19 cellular contexts compared by ENCODE assay signal in genomic region chr3:31358473-31359075, GRCh38.
DNase-seq lines count a peak whose midpoint lies in the region; ATAC-seq, FAIRE-seq and TF ChIP-seq lines count a peak whose summit lies in the region.
"Had no signal": no experiment of that assay in that cellular context is flagged by ENCODE, and none has a peak within 500 bp of the region (broad histone marks: within the 10 kb centered on the region; RNA-seq: fewer than 3 reads in every experiment).

No MANE protein-coding gene starts in this region.

- no peak overlapping the region for H2AK5ac ChIP-seq in mesendoderm (ENCODE audit: low read length)

- FAIRE-seq in K562 (lab: Jason Lieb, UNC) = peak; percentile 32
- FAIRE-seq: GM19239 had no signal

- no peaks in the 10 kb centered on the region for H3K36me3 ChIP-seq in K562 (ENCODE audit: control insufficient read depth, insufficient read depth, low read length)
- H3K36me3 ChIP-seq in mesendoderm (ENCODE audit: control insufficient read depth, insufficient read depth, low read length) = no peaks in the 10 kb centered on the region
- H3K36me3 ChIP-seq: SJSA1 had no signal

- POLR2A ChIA-PET in K562 (lab: Yijun Ruan, JAX) = no interaction called here

- TF ChIP-seq CTCF in K562 (IDR thresholded peaks at IDR 0.05 in 2 of 3, conservative IDR thresholded peaks at IDR 0.05 in 1 of 3; ENCODE audit: insufficient read depth in 2 of 3, low read depth in 1 of 3, low read length in 3 of 3) = no peak

- H3K4me1 ChIP-seq in K562 (replicated peaks in 1 of 2; ENCODE audit: control insufficient read depth in 2 of 2, insufficient read depth in 2 of 2, low read length in 2 of 2) = peaks cover 0 to 15% of the 10 kb centered on the region in 2 experiments; a peak in 3 of 5 replicates
- H3K4me1 ChIP-seq in mesendoderm (ENCODE audit: control insufficient read depth, low read depth, low read length) = no peaks in the 10 kb centered on the region

- CTCF ChIA-PET in K562 (lab: Yijun Ruan, JAX; ENCODE audit: low intra/inter-chr PET ratio) = no interaction called here

- no TSS peak for BruUV-seq in K562 (replicated peaks; lab: Mats Ljungman, UMichigan)

- H3K27ac ChIP-seq in K562 (ENCODE audit: extremely low read depth, low read depth, low read length) (no peak overlapping the region), mesendoderm (ENCODE audit: low read depth, low read length) (no peak overlapping the region)
- H3K27ac ChIP-seq: C4-2B, SJSA1 had no signal

- H3K9me1 ChIP-seq in K562 (ENCODE audit: control insufficient read depth, insufficient read depth, low read length) = no peaks in the 10 kb centered on the region

- no peak overlapping the region for H2BK120ac ChIP-seq in mesendoderm (ENCODE audit: low read depth, low read length)

- no peak overlapping the region for H3K4ac ChIP-seq in mesendoderm (ENCODE audit: low read depth, low read length)

- H2BK15ac ChIP-seq in mesendoderm (replicated peaks; ENCODE audit: low read depth) = no peak overlapping the region

- TF ChIP-seq RAD21 in K562 (CRISPR knock-in tag; conservative IDR thresholded peaks at IDR 0.05 in 1 of 2, IDR thresholded peaks at IDR 0.05 in 1 of 2) = no peak

- no peak for TF ChIP-seq POLR2A in K562 (conservative IDR thresholded peaks at IDR 0.05)

- H3K4me2 ChIP-seq in K562 (ENCODE audit: insufficient read depth, low read length) (no peak overlapping the region), mesendoderm (ENCODE audit: low read length) (no peak overlapping the region)
- H3K4me2 ChIP-seq: GM23338 had no signal

- no peak overlapping the region for H2BK5ac ChIP-seq in mesendoderm (ENCODE audit: low read length)

- no peak overlapping the region for H3K23ac ChIP-seq in mesendoderm (ENCODE audit: low read length)

- H3K27me3 ChIP-seq in K562 (ENCODE audit: control insufficient read depth in 2 of 2, insufficient read depth in 2 of 2, low read length in 2 of 2) = no peaks in the 10 kb centered on the region
- no peaks in the 10 kb centered on the region for H3K27me3 ChIP-seq in mesendoderm (ENCODE audit: insufficient read depth, low read length, poor library complexity)
- H3K27me3 ChIP-seq: SJSA1 had no signal

- H3K9ac ChIP-seq in K562 (ENCODE audit: insufficient read depth in 1 of 2, low read depth in 2 of 2, low read length in 2 of 2) (no peak overlapping the region), mesendoderm (ENCODE audit: low read length) (no peak overlapping the region)

- no peak overlapping the region for H3K18ac ChIP-seq in mesendoderm (ENCODE audit: low read length)

- H3K9me3 ChIP-seq in K562 (replicated peaks; ENCODE audit: control insufficient read depth, insufficient read depth, low read depth, low read length) = no peaks in the 10 kb centered on the region
- H3K9me3 ChIP-seq: SJSA1 had no signal

- 5% methylated on average over 1 of the region's 1 CpG for WGBS in K562 (ENCODE audit: insufficient coverage, low coverage, missing lambda C conversion rate)
- WGBS in mesendoderm (ENCODE audit: extremely low coverage, insufficient coverage, low lambda C conversion rate) = no CpG with 5 or more reads among the region's 1 CpG

- H2AFZ ChIP-seq in K562 (ENCODE audit: low read depth, low read length) = no peak overlapping the region
- H2AFZ ChIP-seq: GM23338 had no signal

- no peak for TF ChIP-seq EP300 in K562 (IDR thresholded peaks at IDR 0.05; ENCODE audit: low read length)

- H4K5ac ChIP-seq in mesendoderm (ENCODE audit: low read length) = no peak overlapping the region

- H3K79me1 ChIP-seq in mesendoderm (ENCODE audit: low read length) = no peaks in the 10 kb centered on the region

- no peak overlapping the region for H3K56ac ChIP-seq in mesendoderm (ENCODE audit: low read length)

- intact Hi-C loops in K562 (cut with micrococcal nuclease) = loop anchor here (10.0 kb wide), 1 partner anchor 336 kb away; no protein-coding TSS in a partner anchor

- H3K4me3 ChIP-seq in K562 (no peak overlapping the region), mesendoderm (ENCODE audit: low read length) (no peak overlapping the region)
- H3K4me3 ChIP-seq: GM23338, SJSA1 had no signal

- peak; percentile 40 for DNase-seq in NCI-H226
- DNase-seq in K562 (ENCODE audit: extremely low read depth in 1 of 4, low spot score in 3 of 4) = no peak
- DNase-seq in mesendoderm = peak; percentile 50
- DNase-seq in inferior parietal cortex (ENCODE audit: extremely low spot score) = no peak
- DNase-seq: AML-193, DMS79 treated with DMSO at 0.1 percent for 48 hours, NCI-H1417 treated with DMSO at 0.1 percent for 48 hours, NCI-H187 treated with DMSO at 0.1 percent for 48 hours, NCI-H446, NCI-H526 treated with DMSO at 0.1 percent for 48 hours had no signal

- no peaks in the 10 kb centered on the region for H3K79me2 ChIP-seq in K562 (ENCODE audit: control insufficient read depth, insufficient read depth, low read length)
- no peaks in the 10 kb centered on the region for H3K79me2 ChIP-seq in mesendoderm (ENCODE audit: control insufficient read depth, insufficient read depth, low read length)

- H4K20me1 ChIP-seq in K562 (replicated peaks; ENCODE audit: control insufficient read depth, insufficient read depth, low read length) = no peaks in the 10 kb centered on the region

- in situ Hi-C loops in K562 (cut with MboI) = no loop called here

- H4K8ac ChIP-seq in mesendoderm (ENCODE audit: low read depth, low read length) = no peak overlapping the region

- ATAC-seq in GM21381 (IDR thresholded peaks at IDR 0.05; ENCODE audit: unreplicated experiment) = peak; percentile 63
- no peak for ATAC-seq in K562
- no peak for ATAC-seq in HG03521 (IDR thresholded peaks at IDR 0.05; ENCODE audit: unreplicated experiment)
- ATAC-seq in HG02759 (IDR thresholded peaks at IDR 0.05; ENCODE audit: unreplicated experiment) = no peak
- ATAC-seq: GM23338, HCT116, Panc1 had no signal

TF ChIP-seq in K562, 482 proteins besides CTCF, POLR2A, EP300 and RAD21:
- TF ChIP-seq ARID1B (IDR thresholded peaks at IDR 0.05) = peak; percentile 35
- TF ChIP-seq ZNF197 (CRISPR knock-in tag; IDR thresholded peaks at IDR 0.05; ENCODE audit: low read depth) = no peak
- no peak for TF ChIP-seq PPARD (CRISPR knock-in tag; IDR thresholded peaks at IDR 0.05)
- TF ChIP-seq CTBP1 (IDR thresholded peaks at IDR 0.05; ENCODE audit: borderline replicate concordance) = peak; percentile 34; the same call in 1 of the 2 replicates
- no peak for TF ChIP-seq TGIF2 (CRISPR knock-in tag; IDR thresholded peaks at IDR 0.05)
- peak; percentile 62 for TF ChIP-seq DPF2 (IDR thresholded peaks at IDR 0.05)
- no peak for TF ChIP-seq SNIP1 (IDR thresholded peaks at IDR 0.05; ENCODE audit: low read depth)
- no peak for TF ChIP-seq FOXM1 (IDR thresholded peaks at IDR 0.05; ENCODE audit: low read depth)
- no peak for TF ChIP-seq FOXM1 (CRISPR knock-in tag; IDR thresholded peaks at IDR 0.05; ENCODE audit: low read depth)
- TF ChIP-seq VEZF1 (CRISPR knock-in tag; IDR thresholded peaks at IDR 0.05) = 0 out of 2 replicates have a peak, but pooled peaks have one; percentile 8
- no peak for TF ChIP-seq FOXA3 (CRISPR knock-in tag; conservative IDR thresholded peaks at IDR 0.05 in 1 of 2, IDR thresholded peaks at IDR 0.05 in 1 of 2)
- TF ChIP-seq FOXJ2 (tag; IDR thresholded peaks at IDR 0.05) = 0 out of 2 replicates have a peak, but pooled peaks have one; percentile 27

Comparison
In these comparisons a context has a peak if more than half of its experiments do, and no peak if none do; other contexts are left out.
1. DNase-seq: peak in NCI-H226 (single experiment) and mesendoderm (single experiment); none in K562 (0 of 4) and inferior parietal cortex (single experiment).